ENCODE assay signal across 8 cellular contexts in genomic region chr14:39265741-39266588, GRCh38. TPM values are rescaled to one million over a fixed set of nuclear protein-coding genes. Genes with fewer than 3 reads are reported as not detected.
DNase-seq lines count a peak whose midpoint lies in the region; ATAC-seq and TF ChIP-seq lines count a peak whose summit lies in the region.

No MANE protein-coding gene starts in this region.

- H3K27me3 Mint-ChIP-seq in CD8-positive, alpha-beta T cell (ENCODE audit: low read depth), result no peaks in the 10 kb centered on the region
- H3K27me3 Mint-ChIP-seq in HFFc6 (ENCODE audit: insufficient read depth) (no peaks in the 10 kb centered on the region; the same call in none of the 2 replicates), nephron (ENCODE audit: low read depth) (no peaks in the 10 kb centered on the region)

- WGBS in esophagus muscularis mucosa, result 9% methylated on average over 16 of the region's 18 CpGs

- H3K27ac ChIP-seq in CD8-positive, alpha-beta T cell (ENCODE audit: low read depth, low read length), result peak overlapping the region; percentile 96
- H3K27ac ChIP-seq in esophagus muscularis mucosa (replicated peaks in 1 of 4), result peak overlapping the region; percentile 95 to 99 (median 96)

- peak overlapping the region; percentile 98 for H3K4me3 ChIP-seq in CD8-positive, alpha-beta T cell (ENCODE audit: low read depth, low read length)
- H3K4me3 ChIP-seq in esophagus muscularis mucosa, result peak overlapping the region; percentile 75 to 92 (median 80)

- H3K4me3 Mint-ChIP-seq in CD8-positive, alpha-beta T cell, result peak overlapping the region; percentile 92
- peak overlapping the region; percentile 84 for H3K4me3 Mint-ChIP-seq in HFFc6
- peak overlapping the region; percentile 88 to 96 (median 89) for H3K4me3 Mint-ChIP-seq in nephron

- POLR2A ChIA-PET in CD8-positive, alpha-beta T cell (lab: Charles Lee), result interaction anchor here (0.7 to 3.3 kb wide), 8 partner anchors 10 to 165 kb away, joined by 3 to 24 read pairs (median 4); partner anchors contain the start of genes SEC23A and TRAPPC6B

- CTCF ChIA-PET in CD8-positive, alpha-beta T cell (lab: Charles Lee), result interaction anchor here (1.7 kb wide), 1 partner anchor 34 kb away, joined by 5 read pairs; no protein-coding TSS in a partner anchor

- no peak for DNase-seq in CD8-positive, alpha-beta T cell
- peak; percentile 3 for DNase-seq in HFFc6
- DNase-seq in SW480 (ENCODE audit: low spot score), result peak; percentile 94
- no peak for DNase-seq in esophagus muscularis mucosa (ENCODE audit: extremely low spot score)
- no peak for DNase-seq in D341Med (ENCODE audit: low spot score)
- no peak for DNase-seq in GOT3 (lab: John Stamatoyannopoulos, UW)

- no peaks in the 10 kb centered on the region for H3K36me3 ChIP-seq in CD8-positive, alpha-beta T cell (ENCODE audit: insufficient read depth, low read length)
- no peaks in the 10 kb centered on the region for H3K36me3 ChIP-seq in esophagus muscularis mucosa

- TF ChIP-seq POLR2A in esophagus muscularis mucosa (IDR thresholded peaks at IDR 0.05; ENCODE audit: low read depth), result no peak

- H3K9me3 ChIP-seq in CD8-positive, alpha-beta T cell (ENCODE audit: low read length), result no peaks in the 10 kb centered on the region
- H3K9me3 ChIP-seq in esophagus muscularis mucosa, result peaks cover 0 to 5% (median 0%) of the 10 kb centered on the region in 4 donors

- H3K27me3 ChIP-seq in CD8-positive, alpha-beta T cell (ENCODE audit: insufficient read depth, low read length), result no peaks in the 10 kb centered on the region
- H3K27me3 ChIP-seq in esophagus muscularis mucosa, result no peaks in the 10 kb centered on the region

- H3K4me1 ChIP-seq in CD8-positive, alpha-beta T cell (ENCODE audit: insufficient read depth, low read length), result peaks cover 31% of the 10 kb centered on the region
- peaks cover 13 to 42% (median 36%) of the 10 kb centered on the region in 4 donors for H3K4me1 ChIP-seq in esophagus muscularis mucosa

- no peak for ATAC-seq in CD8-positive, alpha-beta T cell
- no peak for ATAC-seq in HG02763 (IDR thresholded peaks at IDR 0.05; ENCODE audit: unreplicated experiment)

- TF ChIP-seq CTCF in CD8-positive, alpha-beta T cell (IDR thresholded peaks at IDR 0.05), result no peak
- TF ChIP-seq CTCF in HFFc6 (IDR thresholded peaks at IDR 0.05), result no peak
- no peak for TF ChIP-seq CTCF in esophagus muscularis mucosa (IDR thresholded peaks at IDR 0.05)
- no peak for TF ChIP-seq CTCF in nephron (IDR thresholded peaks at IDR 0.05; ENCODE audit: unreplicated experiment in 3 of 3)

- peak overlapping the region; percentile 98 for H3K27ac Mint-ChIP-seq in CD8-positive, alpha-beta T cell
- peak overlapping the region; percentile 96 for H3K27ac Mint-ChIP-seq in HFFc6
- H3K27ac Mint-ChIP-seq in nephron, result peak overlapping the region; percentile 87 to 95 (median 90)

- intact Hi-C loops in CD8-positive, alpha-beta T cell (cut with DNase I, micrococcal nuclease), result loop anchor here (1.0 to 5.0 kb wide), 6 partner anchors 34 to 167 kb away; partner anchors contain the start of genes FBXO33 (in 1 of the 2), GEMIN2 (in 1 of the 2), MIA2 (in 1 of the 2) and SEC23A (in 1 of the 2)
- intact Hi-C loops in esophagus muscularis mucosa (cut with DNase I), result loop anchor here (5.0 to 10.0 kb wide), 3 partner anchors 99 to 161 kb away; partner anchors contain the start of gene SEC23A

- no peaks in the 10 kb centered on the region for H3K9me3 Mint-ChIP-seq in CD8-positive, alpha-beta T cell
- H3K9me3 Mint-ChIP-seq in HFFc6 (peaks cover 17% of the 10 kb centered on the region), nephron (peaks cover 10% of the 10 kb centered on the region)

- H3K4me1 Mint-ChIP-seq in CD8-positive, alpha-beta T cell (ENCODE audit: low read depth), result peaks cover 43% of the 10 kb centered on the region
- H3K4me1 Mint-ChIP-seq in HFFc6 (ENCODE audit: low read depth) (peaks cover 44% of the 10 kb centered on the region), nephron (peaks cover 39% of the 10 kb centered on the region)

- TF ChIP-seq EP300 in esophagus muscularis mucosa (IDR thresholded peaks at IDR 0.05), result no peak

- peaks cover 11% of the 10 kb centered on the region for H3K36me3 Mint-ChIP-seq in CD8-positive, alpha-beta T cell
- H3K36me3 Mint-ChIP-seq in HFFc6 (ENCODE audit: low read depth) (peaks cover 6% of the 10 kb centered on the region), nephron (ENCODE audit: low read depth) (peaks cover 8% of the 10 kb centered on the region)

RNA-seq across cellular contexts. Expression of gene MIA2, which starts 32.2 kb away (rescaled TPM):
- total RNA-seq in CD8-positive, alpha-beta T cell, result 10 to 100 TPM; 16.7 to 19.1 TPM
- total RNA-seq in HFFc6 (2021; fragmentation: NEBNext Ultra II Directional; extraction: Animal tissue kit (Norgen Biotek cat#: 25700)), result 10 to 100 TPM; 11.5 to 16.3 (median 13.0) TPM
- total RNA-seq in esophagus muscularis mucosa, result 10 to 100 TPM; 10.9 to 17.0 (median 12.6) TPM

Comparison
In these comparisons a context has a peak if more than half of its experiments do, and no peak if none do; other contexts are left out.
1. DNase-seq: peak in HFFc6 (single experiment) and SW480 (single experiment); none in CD8-positive, alpha-beta T cell (0 of 7), esophagus muscularis mucosa (single experiment), D341Med (single experiment) and GOT3 (single experiment).
2. Peak in every context shown above with its lines, with median percentiles within 50 percentile points of each other: H3K27ac Mint-ChIP-seq and H3K4me3 Mint-ChIP-seq.